In the genomic region with DNA sequence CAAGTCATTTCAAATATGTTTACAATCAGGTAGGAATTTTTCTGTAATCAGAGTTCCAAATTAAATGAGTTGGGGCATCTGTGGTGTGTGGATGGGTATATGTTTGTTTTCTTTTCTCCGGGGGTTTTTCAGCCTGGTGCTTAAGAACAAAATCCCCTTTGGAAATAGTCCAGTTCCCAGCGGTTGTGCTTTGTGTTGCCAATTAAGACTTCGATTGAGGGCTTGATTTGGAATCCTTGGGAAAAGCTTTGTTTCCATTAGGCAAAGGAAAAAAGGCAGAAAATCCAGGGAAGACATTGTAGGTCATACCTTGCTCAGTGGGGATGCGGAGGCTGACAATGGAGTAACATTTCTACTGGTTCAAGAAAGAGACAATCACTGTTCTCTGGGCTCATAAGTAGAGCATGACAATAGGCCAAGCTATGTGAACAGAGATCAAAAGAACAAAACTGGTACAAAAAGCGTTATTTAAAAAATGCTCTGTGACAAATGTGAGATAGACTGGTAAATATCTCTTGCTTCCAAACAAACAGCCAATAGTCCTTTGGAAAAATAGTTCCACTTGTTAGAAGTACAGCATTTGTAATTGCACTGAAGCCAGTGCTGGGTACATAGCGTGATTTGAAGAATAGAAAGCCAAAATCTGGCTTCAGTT, we compare ENCODE assay signal across 12 cellular contexts.
DNase-seq lines count a peak whose midpoint lies in the region; ATAC-seq and TF ChIP-seq lines count a peak whose summit lies in the region.
"Had no signal": no experiment of that assay in that cellular context is flagged by ENCODE, and none has a peak within 500 bp of the region (broad histone marks: within the 10 kb centered on the region; RNA-seq: fewer than 3 reads in every experiment).

No MANE protein-coding gene starts in this region.

- no peak overlapping the region for H2AFZ ChIP-seq in IMR-90 (replicated peaks; ENCODE audit: low read length, poor library complexity)
- H2AFZ ChIP-seq: GM23248 had no signal

- CTCF ChIA-PET in A673 (lab: Charles Lee) (no interaction called here), IMR-90 (lab: Yijun Ruan, JAX) (no interaction called here)

- in situ Hi-C loops in IMR-90 (cut with MboI; ENCODE audit: low sequenced_read_pairs): no loop called here

- H3K27me3 ChIP-seq in A673 (replicated peaks; ENCODE audit: insufficient read depth, low read depth, low read length, poor library complexity): no peaks in the 10 kb centered on the region
- no peaks in the 10 kb centered on the region for H3K27me3 ChIP-seq in IMR-90 (ENCODE audit: control insufficient read depth, insufficient read depth, low read length)
- peaks cover 15% of the 10 kb centered on the region for H3K27me3 ChIP-seq in iPS-18a (ENCODE audit: control insufficient read depth, insufficient read depth, low read length)
- H3K27me3 ChIP-seq in MG63: no peaks in the 10 kb centered on the region
- no peaks in the 10 kb centered on the region for H3K27me3 ChIP-seq in Peyer's patch

- H2BK120ac ChIP-seq in IMR-90 (ENCODE audit: low read depth, low read length): no peak overlapping the region

- no peak overlapping the region for H4K5ac ChIP-seq in IMR-90 (ENCODE audit: low read depth, low read length)

- no peak overlapping the region for H2BK15ac ChIP-seq in IMR-90 (ENCODE audit: low read depth, low read length)

- no TSS peak for BruUV-seq in A673 (replicated peaks; lab: Mats Ljungman, UMichigan)
- BruUV-seq in IMR-90 (replicated peaks; lab: Mats Ljungman, UMichigan): no TSS peak

- no peak overlapping the region for H4K91ac ChIP-seq in IMR-90 (ENCODE audit: insufficient read depth, low read depth, low read length)

- no peak for TF ChIP-seq POLR2A in IMR-90 (IDR thresholded peaks at IDR 0.05; ENCODE audit: low read depth, low read length)
- no peak for TF ChIP-seq POLR2A in Peyer's patch (IDR thresholded peaks at IDR 0.05)

- no peak overlapping the region for H2AK5ac ChIP-seq in IMR-90 (ENCODE audit: low read depth, low read length)

- TF ChIP-seq CTCF in A673 (conservative IDR thresholded peaks at IDR 0.05; ENCODE audit: low read depth, low read length) (no peak), IMR-90 (conservative IDR thresholded peaks at IDR 0.05; ENCODE audit: low read depth, low read length) (no peak), Peyer's patch (IDR thresholded peaks at IDR 0.05) (no peak)

- H3K9ac ChIP-seq in IMR-90 (ENCODE audit: low read depth, low read length) (no peak overlapping the region), iPS-18a (ENCODE audit: low read length) (no peak overlapping the region)
- H3K9ac ChIP-seq: GM23248 had no signal

- H3K9me1 ChIP-seq in IMR-90 (ENCODE audit: insufficient read depth, low read length): 0 out of 2 replicates have a peak, but pooled peaks cover 2% of the 10 kb centered on the region

- no peak overlapping the region for H3K14ac ChIP-seq in IMR-90 (replicated peaks; ENCODE audit: low read depth, low read length)

- TF ChIP-seq RAD21 in IMR-90 (IDR thresholded peaks at IDR 0.05; ENCODE audit: low read length): no peak

- H3K79me1 ChIP-seq in IMR-90 (ENCODE audit: low read depth in 1 of 2, low read length in 2 of 2): peaks cover 10 to 17% of the 10 kb centered on the region in 2 experiments; a peak in 2 of 4 replicates

- H2BK20ac ChIP-seq in IMR-90 (ENCODE audit: low read depth, low read length): no peak overlapping the region

- intact Hi-C loops in A673 (cut with micrococcal nuclease; ENCODE audit: unreplicated experiment) (no loop called here), IMR-90 (cut with micrococcal nuclease) (no loop called here)

- no peak overlapping the region for H3K18ac ChIP-seq in IMR-90 (ENCODE audit: low read depth, low read length)

- H3K4me2 ChIP-seq in IMR-90 (ENCODE audit: low read depth, low read length): no peak overlapping the region

- H4K8ac ChIP-seq in IMR-90 (ENCODE audit: low read depth in 2 of 2, low read length in 2 of 2): no peak overlapping the region

- H3K4me1 ChIP-seq in A673 (ENCODE audit: insufficient read depth, low read length, poor library complexity, severe bottlenecking): peaks cover 24% of the 10 kb centered on the region
- H3K4me1 ChIP-seq in IMR-90 (ENCODE audit: control insufficient read depth, insufficient read depth, low read length): peaks cover 2% of the 10 kb centered on the region; the same call in 1 of the 2 replicates
- peaks cover 47% of the 10 kb centered on the region for H3K4me1 ChIP-seq in iPS-18a (ENCODE audit: control insufficient read depth, low read depth, low read length)
- no peaks in the 10 kb centered on the region for H3K4me1 ChIP-seq in Peyer's patch

- H3K27ac ChIP-seq in A673 (ENCODE audit: low read depth, low read length, poor library complexity, severe bottlenecking): no peak overlapping the region
- H3K27ac ChIP-seq in IMR-90 (ENCODE audit: insufficient read depth, low read length): no peak overlapping the region
- peak overlapping the region; percentile 64 for H3K27ac ChIP-seq in angular gyrus (ENCODE audit: low read depth, low read length)
- peak overlapping the region; percentile 43 for H3K27ac ChIP-seq in iPS-18a (ENCODE audit: low read length)
- H3K27ac ChIP-seq in Peyer's patch: no peak overlapping the region
- H3K27ac ChIP-seq: GM23248 had no signal

- H3K56ac ChIP-seq in IMR-90 (ENCODE audit: extremely low read depth, insufficient read depth, low read length): no peak overlapping the region

- H3K4ac ChIP-seq in IMR-90 (ENCODE audit: low read depth, low read length): no peak overlapping the region

- H3K36me3 ChIP-seq in A673 (ENCODE audit: insufficient read depth, low read length, poor library complexity, severe bottlenecking) (no peaks in the 10 kb centered on the region), IMR-90 (ENCODE audit: control insufficient read depth, insufficient read depth, low read length) (no peaks in the 10 kb centered on the region), iPS-18a (ENCODE audit: control insufficient read depth, low read depth, low read length) (no peaks in the 10 kb centered on the region), MG63 (no peaks in the 10 kb centered on the region), Peyer's patch (no peaks in the 10 kb centered on the region)

- POLR2A ChIA-PET in A673 (lab: Charles Lee; ENCODE audit: low non-redundant PET) (no interaction called here), IMR-90 (lab: Charles Lee; ENCODE audit: unreplicated experiment) (no interaction called here)

- no peak overlapping the region for H2AK9ac ChIP-seq in IMR-90 (replicated peaks; ENCODE audit: low read depth, low read length, poor library complexity)

- WGBS in IMR-90 (ENCODE audit: extremely low coverage in 2 of 2, insufficient read length in 1 of 2), 2 experiments: 89% methylated on average over 1 of the region's 6 CpGs; no CpG with 5 or more reads in 1 of the 2 experiments

- H3K23ac ChIP-seq in IMR-90 (ENCODE audit: low read depth, low read length): no peak overlapping the region

- H3K9me3 ChIP-seq in A673 (ENCODE audit: low read depth, low read length, poor library complexity, severe bottlenecking) (no peaks in the 10 kb centered on the region), IMR-90 (ENCODE audit: control insufficient read depth, insufficient read depth, low read length) (no peaks in the 10 kb centered on the region), iPS-18a (ENCODE audit: control insufficient read depth, low read depth, low read length) (no peaks in the 10 kb centered on the region), MG63 (no peaks in the 10 kb centered on the region), Peyer's patch (no peaks in the 10 kb centered on the region)

- DNase-seq in A673 (ENCODE audit: low spot score) (peak; percentile 35), IMR-90 (peak; percentile 11), MG63 (no peak), Peyer's patch (no peak)
- DNase-seq in stimulated activated CD4-positive, alpha-beta T cell treated with anti-CD3 and anti-CD28 coated beads, Interleukin-4, amount 100 ng/mL, for 24 hours: no peak
- no peak for DNase-seq in activated naive CD4-positive, alpha-beta T cell treated with anti-CD3 and anti-CD28 coated beads, Interleukin-2, amount 50 U/mL, for 16 hours
- DNase-seq: GM23248, left colon, NCI-H2029 had no signal

- dilution Hi-C loops in IMR-90 (cut with HindIII; ENCODE audit: low sequenced_read_pairs, unreplicated experiment): no loop called here

- H4K20me1 ChIP-seq in IMR-90 (ENCODE audit: insufficient read depth, low read length): no peaks in the 10 kb centered on the region

- no peak overlapping the region for H2BK5ac ChIP-seq in IMR-90 (ENCODE audit: low read depth, low read length, poor library complexity, severe bottlenecking)

- no peak for ATAC-seq in IMR-90 (ENCODE audit: low read depth)
- ATAC-seq: K562, left colon had no signal

- H3K4me3 ChIP-seq in A673 (ENCODE audit: low read depth, low read length, poor library complexity, severe bottlenecking) (no peak overlapping the region), IMR-90 (ENCODE audit: insufficient read depth, low read depth, low read length) (no peak overlapping the region), iPS-18a (ENCODE audit: low read length) (peak overlapping the region; percentile 47), MG63 (no peak overlapping the region), Peyer's patch (no peak overlapping the region)
- H3K4me3 ChIP-seq: GM23248, K562 had no signal

TF ChIP-seq in IMR-90, 13 proteins besides CTCF, POLR2A, EP300 and RAD21:
- TF ChIP-seq RFX5 (IDR thresholded peaks at IDR 0.05; ENCODE audit: low read depth, low read length) (no peak), FOS (IDR thresholded peaks at IDR 0.05; ENCODE audit: low read depth, low read length) (no peak), BHLHE40 (IDR thresholded peaks at IDR 0.05; ENCODE audit: low read depth, low read length) (no peak), NFE2L2 (IDR thresholded peaks at IDR 0.05; ENCODE audit: low read depth, low read length) (no peak), SMC3 (IDR thresholded peaks at IDR 0.05; ENCODE audit: low read depth, low read length) (no peak), CHD1 (IDR thresholded peaks at IDR 0.05; ENCODE audit: low read depth, low read length) (no peak)

Comparison
In these comparisons a context has a peak if more than half of its experiments do, and no peak if none do; other contexts are left out.
1. DNase-seq: peak in A673 (single experiment) and IMR-90 (single experiment); none in stimulated activated CD4-positive, alpha-beta T cell treated with anti-CD3 and anti-CD28 coated beads, Interleukin-4, amount 100 ng/mL, for 24 hours (single experiment), activated naive CD4-positive, alpha-beta T cell treated with anti-CD3 and anti-CD28 coated beads, Interleukin-2, amount 50 U/mL, for 16 hours (single experiment), MG63 (single experiment) and Peyer's patch (0 of 3).
2. H3K27ac ChIP-seq: peak in angular gyrus (single experiment) and iPS-18a (single experiment); none in A673 (single experiment), IMR-90 (single experiment) and Peyer's patch (0 of 4).